Comparison of ENCODE assay signal across 31 cellular contexts in the genomic region with DNA sequence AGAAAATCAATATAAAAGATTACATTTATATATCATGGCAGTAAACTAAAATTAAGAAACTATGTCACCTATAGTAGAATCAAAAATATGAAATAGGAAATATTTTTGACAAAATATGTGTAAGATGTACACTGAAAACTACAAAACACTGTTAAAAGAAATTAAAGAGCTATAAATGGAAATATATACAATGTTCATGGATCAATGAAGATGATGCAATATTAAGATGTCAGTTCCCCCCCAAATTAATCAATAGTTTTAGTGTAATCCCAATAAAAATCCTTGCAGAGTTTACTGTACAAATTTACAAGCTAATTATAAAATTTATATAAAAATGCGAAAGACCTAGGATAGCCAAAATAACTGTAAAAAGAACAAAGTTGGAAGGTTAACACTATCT.
"Had no signal": no experiment of that assay in that cellular context is flagged by ENCODE, and none has a peak within 500 bp of the region (broad histone marks: within the 10 kb centered on the region; RNA-seq: fewer than 3 reads in every experiment).

No MANE protein-coding gene starts in this region.

- H3K27ac ChIP-seq: ascending aorta, cardiac muscle cell, VCaP had no signal

- FAIRE-seq: bronchial epithelial cell, TTC549 had no signal

- ATAC-seq: activated CD8-positive, alpha-beta memory T cell treated with anti-CD3 and anti-CD28 coated beads, Interleukin-2, amount 10 ng/mL, durations not matched to agents 7 days and 5 days; activated CD8-positive, alpha-beta T cell treated with anti-CD3 and anti-CD28 coated beads, Interleukin-2, amount 10 ng/mL, durations not matched to agents 7 days and 5 days; activated naive CD8-positive, alpha-beta T cell treated with anti-CD3 and anti-CD28 coated beads, Interleukin-2, amount 50 U/mL, for 24 hours had no signal

- H3K4me3 ChIP-seq: ascending aorta, cardiac muscle cell had no signal

- H3K36me3 ChIP-seq: ascending aorta, cardiac muscle cell had no signal

- DNase-seq: activated B cell treated with CpG ODN at 0.5 μM for 24 hours; activated CD4-positive, alpha-beta memory T cell treated with anti-CD3 and anti-CD28 coated beads, Interleukin-2, amount 10 ng/mL, durations not matched to agents 7 days and 5 days; activated CD4-positive, alpha-beta T cell treated with anti-CD3 and anti-CD28 coated beads for 4 hours; activated CD4-positive, alpha-beta T cell treated with anti-CD3 and anti-CD28 coated beads, Interleukin-2, amount 10 ng/mL, durations not matched to agents 24 days and 14 days; activated CD4-positive, alpha-beta T cell treated with anti-CD3 and anti-CD28 coated beads, Interleukin-2, amount 50 U/mL, for 1 hour; activated CD4-positive, alpha-beta T cell treated with anti-CD3 and anti-CD28 coated beads, Interleukin-2, amount 50 U/mL, for 48 hours; activated CD4-positive, CD25-positive, alpha-beta regulatory T cell treated with anti-CD3 and anti-CD28 coated beads, Interleukin-2, amount 50 U/mL, for 72 hours; activated CD8-positive, alpha-beta memory T cell treated with anti-CD3 and anti-CD28 coated beads for 24 hours; activated CD8-positive, alpha-beta memory T cell treated with anti-CD3 and anti-CD28 coated beads, Interleukin-2, amount 10 ng/mL, durations not matched to agents 7 days and 5 days; activated CD8-positive, alpha-beta memory T cell treated with anti-CD3 and anti-CD28 coated beads, Interleukin-2, amount 50 U/mL, for 48 hours; activated CD8-positive, alpha-beta T cell treated with anti-CD3 and anti-CD28 coated beads, Interleukin-2, amount 10 ng/mL, durations not matched to agents 7 days and 5 days; activated effector memory CD4-positive, alpha-beta T cell treated with Interleukin-2 at 50 U/mL for 16 hours; activated gamma-delta T cell; activated naive CD4-positive, alpha-beta T cell treated with anti-CD3 and anti-CD28 coated beads, Interleukin-2, amount 10 ng/mL, durations not matched to agents 7 days and 5 days; activated naive CD4-positive, alpha-beta T cell treated with Interleukin-2 at 50 U/mL for 16 hours; activated naive CD8-positive, alpha-beta T cell treated with anti-CD3 and anti-CD28 coated beads, Interleukin-2, amount 10 ng/mL, durations not matched to agents 7 days and 5 days; activated naive CD8-positive, alpha-beta T cell treated with anti-CD3 and anti-CD28 coated beads, Interleukin-2, amount 50 U/mL, for 24 hours; activated T-cell treated with anti-CD3 and anti-CD28 coated beads, Interleukin-2, amount 50 U/mL, for 24 hours; activated T-cell treated with anti-CD3 and anti-CD28 coated beads, Interleukin-2, amount 50 U/mL, for 48 hours; amygdala; anterior cingulate cortex; caudate nucleus; cerebellar nuclear complex; T-helper 1 cell; T-helper 2 cell; T-helper 9 cell had no signal

- H3K9me3 ChIP-seq: ascending aorta had no signal

- H3K27me3 ChIP-seq: ascending aorta, cardiac muscle cell had no signal
